Comparison of ENCODE assay signal across 16 cellular contexts in genomic region chr6:78390066-78390465, GRCh38.
"Had no signal": no experiment of that assay in that cellular context is flagged by ENCODE, and none has a peak within 500 bp of the region (broad histone marks: within the 10 kb centered on the region; RNA-seq: fewer than 3 reads in every experiment).

No MANE protein-coding gene starts in this region.

- H3K4me3 ChIP-seq: coronary artery, heart right ventricle, left ventricle myocardium inferior, lung, suprapubic skin, thyroid gland had no signal

- ATAC-seq: heart right ventricle; naive thymus-derived CD4-positive, alpha-beta T cell; stimulated activated effector memory CD8-positive, alpha-beta T cell treated with anti-CD3 and anti-CD28 coated beads, Interleukin-12 subunit alpha, Interleukin-12 subunit beta, amount 100 ng/mL, for 72 hours; stimulated activated naive CD8-positive, alpha-beta T cell treated with anti-CD3 and anti-CD28 coated beads, Interleukin-15, Interleukin-2, amounts not matched to agents 100 U/mL and 50 U/mL, for 24 hours had no signal

- H3K4me1 ChIP-seq: heart right ventricle, left ventricle myocardium inferior, suprapubic skin, thyroid gland had no signal

- DNase-seq: effector CD4-positive, alpha-beta T cell; heart right ventricle; islet precursor cell; left ventricle myocardium inferior; mesendoderm; naive thymus-derived CD4-positive, alpha-beta T cell; posterior cingulate gyrus; stimulated activated CD4-positive, alpha-beta T cell treated with anti-CD3 and anti-CD28 coated beads, Interleukin-4, amount 100 ng/mL, for 1 hour; stimulated activated CD8-positive, alpha-beta memory T cell treated with anti-CD3 and anti-CD28 coated beads, Interleukin-4, amount 100 ng/mL, for 48 hours; stimulated activated naive CD8-positive, alpha-beta T cell treated with anti-CD3 and anti-CD28 coated beads, Interleukin-15, Interleukin-2, amounts not matched to agents 100 U/mL and 50 U/mL, for 24 hours; thyroid gland had no signal

- H3K9me3 ChIP-seq: neutrophil, thyroid gland had no signal

- H3K27ac ChIP-seq: coronary artery, heart right ventricle, left ventricle myocardium inferior, neutrophil, suprapubic skin, thyroid gland had no signal

- H3K36me3 ChIP-seq: heart right ventricle, left ventricle myocardium inferior, neutrophil, suprapubic skin, thyroid gland had no signal

- H3K27me3 ChIP-seq: heart right ventricle, neutrophil, suprapubic skin, thyroid gland had no signal
